ENCODE assay signal across 1 cellular context in the genomic region with DNA sequence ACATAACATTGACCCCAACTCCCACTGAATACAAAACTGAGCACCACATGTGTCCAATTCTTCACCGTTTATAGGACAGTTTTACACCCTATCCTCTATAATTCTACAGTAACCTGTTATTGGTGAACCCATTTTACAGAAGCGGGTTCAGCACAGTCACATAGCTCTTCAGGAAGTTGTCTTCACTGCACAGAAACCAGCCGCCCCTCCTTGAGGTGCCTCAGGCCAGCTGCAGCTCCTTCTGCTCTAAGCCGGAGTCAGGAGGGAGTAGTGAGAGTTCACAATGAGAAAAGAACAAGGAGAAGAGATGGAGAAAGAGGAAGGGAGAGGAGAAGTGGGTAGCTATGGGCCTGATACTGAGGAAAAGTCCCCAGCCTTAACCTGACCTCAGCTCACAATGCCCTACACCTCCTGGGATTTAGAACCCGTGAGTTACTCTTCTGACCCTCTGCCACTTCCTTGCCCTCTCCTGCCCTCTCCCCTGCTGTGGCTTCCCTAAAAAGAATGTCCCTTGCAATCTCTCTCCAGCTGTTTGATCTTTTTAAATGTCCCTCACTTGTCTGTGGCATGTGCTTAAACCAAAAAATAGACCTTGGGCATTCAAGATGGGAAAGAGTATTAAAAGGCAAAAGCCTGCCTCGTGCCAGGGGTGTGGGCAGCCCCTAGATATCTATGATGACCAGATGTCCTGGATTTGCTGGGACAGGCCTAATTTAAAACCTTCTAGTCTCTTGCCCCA.
TF ChIP-seq lines count a peak whose summit lies in the region.

No MANE protein-coding gene starts in this region.

TF ChIP-seq in GM12878, 131 proteins besides CTCF, POLR2A, EP300 and RAD21:
- TF ChIP-seq POU2F2 (IDR thresholded peaks at IDR 0.05; ENCODE audit: borderline replicate concordance, low read depth, low read length) (no peak), IKZF2 (IDR thresholded peaks at IDR 0.05) (peak in 1 of 2 experiments; percentile 16; a peak in 1 of 4 replicates)
- TF ChIP-seq, protein P1, sequence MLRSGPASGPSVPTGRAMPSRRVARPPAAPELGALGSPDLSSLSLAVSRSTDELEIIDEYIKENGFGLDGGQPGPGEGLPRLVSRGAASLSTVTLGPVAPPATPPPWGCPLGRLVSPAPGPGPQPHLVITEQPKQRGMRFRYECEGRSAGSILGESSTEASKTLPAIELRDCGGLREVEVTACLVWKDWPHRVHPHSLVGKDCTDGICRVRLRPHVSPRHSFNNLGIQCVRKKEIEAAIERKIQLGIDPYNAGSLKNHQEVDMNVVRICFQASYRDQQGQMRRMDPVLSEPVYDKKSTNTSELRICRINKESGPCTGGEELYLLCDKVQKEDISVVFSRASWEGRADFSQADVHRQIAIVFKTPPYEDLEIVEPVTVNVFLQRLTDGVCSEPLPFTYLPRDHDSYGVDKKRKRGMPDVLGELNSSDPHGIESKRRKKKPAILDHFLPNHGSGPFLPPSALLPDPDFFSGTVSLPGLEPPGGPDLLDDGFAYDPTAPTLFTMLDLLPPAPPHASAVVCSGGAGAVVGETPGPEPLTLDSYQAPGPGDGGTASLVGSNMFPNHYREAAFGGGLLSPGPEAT (IDR thresholded peaks at IDR 0.05; ENCODE audit: low read depth): no peak
